In the genomic region with DNA sequence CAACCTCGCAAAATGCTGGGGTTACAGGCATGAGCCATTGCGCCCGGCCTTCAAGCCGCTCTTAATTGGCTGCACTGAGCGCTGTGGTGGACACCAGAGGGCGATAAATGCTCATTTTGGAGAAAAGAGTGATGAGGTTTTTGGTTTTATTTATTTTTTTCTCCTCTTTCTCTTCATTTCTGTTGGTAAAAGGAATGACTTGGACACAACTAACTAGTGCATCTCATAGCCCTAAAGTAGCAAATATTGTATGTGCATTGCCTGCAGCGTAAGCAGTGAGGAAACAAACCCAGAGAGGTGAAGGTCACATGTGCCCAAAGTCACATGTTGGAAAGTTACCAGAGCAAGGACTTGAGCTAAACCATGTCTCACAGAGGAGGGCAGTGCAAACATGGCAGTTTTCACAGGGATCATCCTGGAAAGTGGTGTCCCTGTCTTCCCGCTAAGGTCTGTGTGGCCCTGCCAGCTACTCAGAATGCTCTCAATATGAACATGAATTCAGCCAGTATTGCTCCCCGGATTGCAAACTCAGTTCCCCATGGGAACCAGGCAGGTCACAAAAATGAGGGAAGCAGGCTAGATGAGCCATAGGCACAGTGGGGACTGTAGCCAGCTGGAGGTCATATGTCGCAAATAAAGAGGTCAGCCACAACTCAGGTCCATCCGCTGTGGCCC, we compare ENCODE assay signal across 8 cellular contexts. TPM values are rescaled to one million over a fixed set of nuclear protein-coding genes. Genes with fewer than 3 reads are reported as not detected.
DNase-seq lines count a peak whose midpoint lies in the region; ATAC-seq and TF ChIP-seq lines count a peak whose summit lies in the region.

No MANE protein-coding gene starts in this region.

- H3K27me3 Mint-ChIP-seq in Caco-2 (ENCODE audit: insufficient read depth, unreplicated experiment), result no peaks in the 10 kb centered on the region

- 0 out of 2 replicates have a peak, but pooled peaks cover 7% of the 10 kb centered on the region for H3K9me3 ChIP-seq in Caco-2

- no peak overlapping the region for H3K27ac Mint-ChIP-seq in Caco-2 (ENCODE audit: unreplicated experiment)

- TF ChIP-seq CTCF in Caco-2 (IDR thresholded peaks at IDR 0.05; ENCODE audit: insufficient read depth in 1 of 2, low read depth in 1 of 2, low read length in 1 of 2, severe bottlenecking in 1 of 2, unreplicated experiment in 1 of 2), result peak; percentile 53 to 81

- no peak overlapping the region for H3K4me3 Mint-ChIP-seq in Caco-2 (ENCODE audit: unreplicated experiment)

- CTCF ChIA-PET in Caco-2 (lab: Charles Lee), result interaction anchor here (0.6 to 4.1 kb wide), 8 partner anchors 9 to 355 kb away, joined by 3 to 49 read pairs (median 4); a partner anchor contains a TSS

- peak in 1 of 2 experiments; percentile 62 for DNase-seq in Caco-2
- DNase-seq in NCI-H1694 treated with DMSO at 0.1 percent for 48 hours (lab: John Stamatoyannopoulos, UW), result peak; percentile 25
- DNase-seq in activated CD4-positive, alpha-beta T cell treated with anti-CD3 and anti-CD28 coated beads, Interleukin-2, amount 50 U/mL, for 1 hour, result peak; percentile 69
- DNase-seq in effector CD4-positive, alpha-beta T cell, result peak; percentile 65
- DNase-seq in middle frontal gyrus (ENCODE audit: extremely low spot score, low spot score), result peak; percentile 44
- DNase-seq in stromal cell of bone marrow (ENCODE audit: low read depth), result peak; percentile 40

- no peaks in the 10 kb centered on the region for H3K4me1 Mint-ChIP-seq in Caco-2 (ENCODE audit: low read depth, unreplicated experiment)

- no peaks in the 10 kb centered on the region for H3K9me3 Mint-ChIP-seq in Caco-2 (ENCODE audit: unreplicated experiment)

- no peak overlapping the region for H3K4me3 ChIP-seq in Caco-2 (ENCODE audit: low read depth, low read length)

- no peaks in the 10 kb centered on the region for H3K27me3 ChIP-seq in Caco-2 (replicated peaks; ENCODE audit: control insufficient read depth, insufficient read depth, low read length)

- no peaks in the 10 kb centered on the region for H3K4me1 ChIP-seq in Caco-2

- BruUV-seq in Caco-2 (replicated peaks; lab: Mats Ljungman, UMichigan), result no TSS peak

- H3K36me3 ChIP-seq in Caco-2 (ENCODE audit: control insufficient read depth, insufficient read depth, low read length), result no peaks in the 10 kb centered on the region

- intact Hi-C loops in Caco-2 (cut with micrococcal nuclease; ENCODE audit: unreplicated experiment), result loop anchor here (1.0 to 10.0 kb wide), 2 partner anchors 60 to 338 kb away; no protein-coding TSS in a partner anchor

- H3K36me3 Mint-ChIP-seq in Caco-2 (ENCODE audit: insufficient read depth, unreplicated experiment), result no peaks in the 10 kb centered on the region

- ATAC-seq in GM21529 (IDR thresholded peaks at IDR 0.05; ENCODE audit: unreplicated experiment) (peak; percentile 34), HG02852 (IDR thresholded peaks at IDR 0.05; ENCODE audit: unreplicated experiment) (no peak)

- POLR2A ChIA-PET in Caco-2 (lab: Charles Lee), result no interaction called here

RNA-seq across cellular contexts. Expression of a gene that starts 8.6 kb away (rescaled TPM):
- 3.7 and 4.3 TPM in 2 replicates for total RNA-seq in Caco-2 (2022)
